ENCODE assay signal across 1 cellular context in the genomic region with DNA sequence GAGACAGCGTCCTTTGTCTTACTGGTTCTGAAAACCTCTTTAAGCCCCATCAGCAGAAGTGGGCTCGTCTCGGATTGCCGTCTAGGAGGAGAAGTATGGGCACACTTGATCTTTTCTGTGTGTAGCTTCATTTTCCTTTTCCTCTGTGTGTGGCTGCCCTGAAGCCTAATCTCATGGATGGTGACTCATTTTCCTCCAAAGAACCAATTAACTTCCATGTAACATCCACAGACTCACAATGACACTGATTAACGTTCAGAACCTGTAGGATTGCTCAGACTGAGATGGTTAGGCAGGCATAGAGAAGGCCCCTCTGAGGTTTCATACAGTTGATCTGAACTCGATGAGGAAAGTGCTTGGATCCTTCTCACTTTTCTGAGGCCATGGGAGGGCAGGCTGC.
TF ChIP-seq lines count a peak whose summit lies in the region.

No MANE protein-coding gene starts in this region.

TF ChIP-seq in H1, 55 proteins besides CTCF, POLR2A, EP300 and RAD21 (continued from another document):
- TF ChIP-seq CHD7 (IDR thresholded peaks at IDR 0.05; ENCODE audit: insufficient replicate concordance, low read length), result no peak
- TF ChIP-seq KDM5A (IDR thresholded peaks at IDR 0.05; ENCODE audit: low read length), result no peak
- TF ChIP-seq ASH2L (IDR thresholded peaks at IDR 0.05; ENCODE audit: low read length), result no peak
- no peak for TF ChIP-seq TBP (IDR thresholded peaks at IDR 0.05; ENCODE audit: low read depth, low read length)
- no peak for TF ChIP-seq HDAC6 (IDR thresholded peaks at IDR 0.05; ENCODE audit: low read depth, low read length)
- TF ChIP-seq TEAD4 (IDR thresholded peaks at IDR 0.05; ENCODE audit: low read depth, low read length), result no peak
- TF ChIP-seq GABPA (IDR thresholded peaks at IDR 0.05; ENCODE audit: borderline replicate concordance, insufficient read depth, low read length), result no peak
- TF ChIP-seq SIRT6 (IDR thresholded peaks at IDR 0.05; ENCODE audit: low read length), result no peak
- no peak for TF ChIP-seq NRF1 (IDR thresholded peaks at IDR 0.05; ENCODE audit: low read depth, low read length)
- TF ChIP-seq CTBP2 (IDR thresholded peaks at IDR 0.05; ENCODE audit: borderline replicate concordance, insufficient read depth, insufficient read length, low read length), result no peak
- no peak for TF ChIP-seq BRCA1 (IDR thresholded peaks at IDR 0.05; ENCODE audit: low read depth, low read length)
- TF ChIP-seq SIN3A (conservative IDR thresholded peaks at IDR 0.05 in 1 of 2, IDR thresholded peaks at IDR 0.05 in 1 of 2; ENCODE audit: low read depth in 1 of 2, low read length in 2 of 2), result no peak
- no peak for TF ChIP-seq RBBP5 (IDR thresholded peaks at IDR 0.05; ENCODE audit: borderline replicate concordance, low read depth, low read length)
- TF ChIP-seq RXRA (IDR thresholded peaks at IDR 0.05; ENCODE audit: insufficient read depth, low read depth, low read length), result no peak
